Comparison of ENCODE assay signal across 8 cellular contexts in the genomic region with DNA sequence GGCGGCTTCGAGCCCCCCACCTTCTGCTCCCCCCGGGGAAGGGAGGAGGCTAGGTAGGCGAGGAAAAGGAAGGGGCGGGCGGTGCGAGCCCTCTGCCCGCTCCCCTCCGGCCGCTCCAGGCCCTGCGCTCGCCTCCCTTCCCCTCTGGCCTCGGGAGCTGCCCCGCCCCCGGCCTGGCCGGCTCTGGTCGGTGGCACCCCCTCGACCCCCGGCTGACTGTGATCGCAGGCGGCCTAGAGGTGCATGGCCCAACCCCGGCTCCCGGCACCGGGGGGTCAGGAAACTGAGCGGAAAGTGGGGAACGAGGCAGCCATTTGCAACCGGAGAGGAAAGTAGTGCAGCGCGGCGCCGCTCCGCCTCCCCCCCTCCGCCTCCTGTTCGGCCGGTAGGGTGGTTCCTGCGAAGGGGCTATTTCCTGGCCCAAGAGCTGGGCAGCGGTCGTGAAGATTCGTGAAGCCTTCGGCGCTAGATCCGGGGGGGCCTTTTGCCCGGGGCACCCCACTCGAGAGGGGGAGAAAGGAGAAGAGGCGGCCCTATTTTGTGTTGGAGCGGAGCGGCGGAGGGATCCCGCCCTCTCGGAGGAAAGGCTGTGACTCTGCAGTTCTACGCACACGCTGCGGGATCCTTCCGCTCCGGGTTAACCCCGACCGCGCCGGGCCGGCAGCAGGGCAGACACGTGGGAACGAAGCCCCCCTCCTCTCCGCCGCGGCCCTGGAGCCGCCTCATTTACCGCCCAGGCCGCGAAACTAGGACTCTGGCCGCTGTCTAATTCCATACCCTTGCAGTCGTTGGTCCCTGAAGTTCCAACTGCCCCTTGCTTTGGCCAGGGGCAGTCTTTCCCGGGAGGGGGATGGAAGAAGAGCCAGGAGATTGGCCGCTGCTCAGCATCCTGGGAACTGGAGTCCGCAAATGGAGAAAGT. TPM values are rescaled to one million over a fixed set of nuclear protein-coding genes. Genes with fewer than 3 reads are reported as not detected.
A peak's percentile ranks its signal among the peaks of the same experiment; 100 is the strongest.
DNase-seq lines count a peak whose midpoint lies in the region; ATAC-seq and TF ChIP-seq lines count a peak whose summit lies in the region.

A gene with protein sequence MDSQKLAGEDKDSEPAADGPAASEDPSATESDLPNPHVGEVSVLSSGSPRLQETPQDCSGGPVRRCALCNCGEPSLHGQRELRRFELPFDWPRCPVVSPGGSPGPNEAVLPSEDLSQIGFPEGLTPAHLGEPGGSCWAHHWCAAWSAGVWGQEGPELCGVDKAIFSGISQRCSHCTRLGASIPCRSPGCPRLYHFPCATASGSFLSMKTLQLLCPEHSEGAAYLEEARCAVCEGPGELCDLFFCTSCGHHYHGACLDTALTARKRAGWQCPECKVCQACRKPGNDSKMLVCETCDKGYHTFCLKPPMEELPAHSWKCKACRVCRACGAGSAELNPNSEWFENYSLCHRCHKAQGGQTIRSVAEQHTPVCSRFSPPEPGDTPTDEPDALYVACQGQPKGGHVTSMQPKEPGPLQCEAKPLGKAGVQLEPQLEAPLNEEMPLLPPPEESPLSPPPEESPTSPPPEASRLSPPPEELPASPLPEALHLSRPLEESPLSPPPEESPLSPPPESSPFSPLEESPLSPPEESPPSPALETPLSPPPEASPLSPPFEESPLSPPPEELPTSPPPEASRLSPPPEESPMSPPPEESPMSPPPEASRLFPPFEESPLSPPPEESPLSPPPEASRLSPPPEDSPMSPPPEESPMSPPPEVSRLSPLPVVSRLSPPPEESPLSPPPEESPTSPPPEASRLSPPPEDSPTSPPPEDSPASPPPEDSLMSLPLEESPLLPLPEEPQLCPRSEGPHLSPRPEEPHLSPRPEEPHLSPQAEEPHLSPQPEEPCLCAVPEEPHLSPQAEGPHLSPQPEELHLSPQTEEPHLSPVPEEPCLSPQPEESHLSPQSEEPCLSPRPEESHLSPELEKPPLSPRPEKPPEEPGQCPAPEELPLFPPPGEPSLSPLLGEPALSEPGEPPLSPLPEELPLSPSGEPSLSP (N-terminal part only) (minus strand): TSS at position 558 of the 920 bp plus-strand sequence. CDS start 5,470 bp downstream, outside the sequence.

- H3K36me3 Mint-ChIP-seq in T-helper 17 cell (ENCODE audit: low read depth), result peaks cover 7% of the 10 kb centered on the region

- peak within 1 kb of the TSS; percentile 95 for H3K4me3 Mint-ChIP-seq in T-helper 17 cell

- peak; percentile 87 for DNase-seq in GDM1 (lab: John Stamatoyannopoulos, UW)
- DNase-seq in NCI-H1694 (lab: John Stamatoyannopoulos, UW), result peak; percentile 72
- DNase-seq in T-helper 17 cell, result peak; percentile 75 to 79 (median 76)
- DNase-seq in amygdala (lab: John Stamatoyannopoulos, UW), result peak; percentile 49 to 97 (median 86)
- peak; percentile 88 for DNase-seq in right atrium auricular region (ENCODE audit: low spot score)
- DNase-seq in psoas muscle, result peak; percentile 94 to 97

- intact Hi-C loops in psoas muscle (cut with DNase I), result loop anchor here (5.0 to 10.0 kb wide), 3 partner anchors 37 to 174 kb away; no protein-coding TSS in a partner anchor

- H3K27ac Mint-ChIP-seq in T-helper 17 cell, result peak within 1 kb of the TSS; percentile 96

- H3K4me3 ChIP-seq in right atrium auricular region (peak within 1 kb of the TSS; percentile 83 to 92), psoas muscle (peak within 1 kb of the TSS; percentile 99), urinary bladder (ENCODE audit: low read depth, low read length) (peak within 1 kb of the TSS; percentile 96)

- no peaks in the 10 kb centered on the region for H3K27me3 Mint-ChIP-seq in T-helper 17 cell

- peak; percentile 58 for ATAC-seq in HG02642 (IDR thresholded peaks at IDR 0.05; ENCODE audit: poor library complexity, unreplicated experiment)
- peak; percentile 73 for ATAC-seq in T-helper 17 cell
- peak; percentile 88 to 91 (median 90) for ATAC-seq in psoas muscle

- H3K27ac ChIP-seq in right atrium auricular region (peak within 1 kb of the TSS; percentile 95 to 98), psoas muscle (peak within 1 kb of the TSS; percentile 95), urinary bladder (ENCODE audit: low read depth) (peak within 1 kb of the TSS; percentile 97)

- TF ChIP-seq CTCF in right atrium auricular region (IDR thresholded peaks at IDR 0.05) (peak in 1 of 2 donors; percentile 33), psoas muscle (IDR thresholded peaks at IDR 0.05) (peak; percentile 25)

- WGBS in psoas muscle, 3 donors, result 0 to 1% (median 1%) methylated on average over 52 to 74 of the region's 74 CpGs
- WGBS in urinary bladder, result under 1% methylated on average over 73 of the region's 74 CpGs

- H3K27me3 ChIP-seq in right atrium auricular region (no peaks in the 10 kb centered on the region), psoas muscle (ENCODE audit: insufficient read depth in 3 of 3, low read length in 2 of 3) (no peaks in the 10 kb centered on the region)

- H3K4me1 Mint-ChIP-seq in T-helper 17 cell, result peaks cover 49% of the 10 kb centered on the region

- H3K36me3 ChIP-seq in right atrium auricular region (no peaks in the 10 kb centered on the region), psoas muscle (ENCODE audit: insufficient read depth in 1 of 2, low read depth in 1 of 2) (no peaks in the 10 kb centered on the region), urinary bladder (ENCODE audit: insufficient read depth) (no peaks in the 10 kb centered on the region)

- H3K9me3 ChIP-seq in T-helper 17 cell (ENCODE audit: control insufficient read depth, low read length, poor library complexity, severe bottlenecking) (no peaks in the 10 kb centered on the region), right atrium auricular region (no peaks in the 10 kb centered on the region), psoas muscle (no peaks in the 10 kb centered on the region)

- H3K4me1 ChIP-seq in right atrium auricular region, result peaks cover 0 to 47% of the 10 kb centered on the region in 2 donors
- H3K4me1 ChIP-seq in psoas muscle, result peaks cover 30% of the 10 kb centered on the region
- H3K4me1 ChIP-seq in urinary bladder (ENCODE audit: insufficient read depth), result no peaks in the 10 kb centered on the region

RNA-seq across cellular contexts. Expression of the gene that starts here (rescaled TPM):
- 100 to 1,000 TPM; 137 to 139 TPM for total RNA-seq in T-helper 17 cell
- total RNA-seq in right atrium auricular region, result 10 to 100 TPM; 39.9 to 49.1 TPM
- total RNA-seq in psoas muscle, result 10 to 100 TPM; 62.6 to 69.8 (median 65.1) TPM
- polyA plus RNA-seq in psoas muscle, result 10 to 100 TPM; 10.8 to 65.8 (median 13.9) TPM
- 30.5 TPM for total RNA-seq in urinary bladder
- 22.0 TPM for polyA plus RNA-seq in urinary bladder

Comparison
In these comparisons a context has a peak if more than half of its experiments do, and no peak if none do; other contexts are left out.
1. Peak in every context shown above with its lines: DNase-seq, ATAC-seq, H3K4me3 ChIP-seq and H3K27ac ChIP-seq.